In genomic region chr13:21050288-21051197, GRCh38 we compare ENCODE assay signal across 16 cellular contexts. TPM values are rescaled to one million over a fixed set of nuclear protein-coding genes. Genes with fewer than 3 reads are reported as not detected.
DNase-seq lines count a peak whose midpoint lies in the region; ATAC-seq and TF ChIP-seq lines count a peak whose summit lies in the region.
"Had no signal": no experiment of that assay in that cellular context is flagged by ENCODE, and none has a peak within 500 bp of the region (broad histone marks: within the 10 kb centered on the region; RNA-seq: fewer than 3 reads in every experiment).

No MANE protein-coding gene starts in this region.

- no peak overlapping the region for H3K4me2 ChIP-seq in mammary epithelial cell (ENCODE audit: insufficient read depth, low read depth, low read length)

- POLR2A ChIA-PET in naive thymus-derived CD4-positive, alpha-beta T cell (lab: Charles Lee) = no interaction called here

- no peak overlapping the region for H2AFZ ChIP-seq in mammary epithelial cell (ENCODE audit: low read depth, low read length)

- DNase-seq in Calu3 (no peak), T-helper 17 cell (no peak), foreskin fibroblast (no peak), NCI-H2196 treated with DMSO at 0.1 percent for 48 hours (lab: John Stamatoyannopoulos, UW; ENCODE audit: unreplicated experiment) (no peak), GM10266 (ENCODE audit: extremely low spot score) (no peak), mammary epithelial cell (no peak)
- DNase-seq in naive thymus-derived CD4-positive, alpha-beta T cell = no peak
- DNase-seq: activated CD4-positive, alpha-beta T cell treated with anti-CD3 and anti-CD28 coated beads, Interleukin-2, amount 50 U/mL, for 1 hour; CD4-positive, alpha-beta memory T cell; left lung; NCI-H226; SHP77 treated with DMSO at 0.1 percent for 48 hours; T1000 had no signal

- intact Hi-C loops in Calu3 (cut with micrococcal nuclease; ENCODE audit: unreplicated experiment) (no loop called here), mammary epithelial cell (cut with micrococcal nuclease) (no loop called here)
- intact Hi-C loops in naive thymus-derived CD4-positive, alpha-beta T cell (cut with micrococcal nuclease) = no loop called here

- CTCF ChIA-PET in Calu3 (lab: Charles Lee) (no interaction called here), mammary epithelial cell (lab: Charles Lee; ENCODE audit: low non-redundant PET) (no interaction called here)
- CTCF ChIA-PET in naive thymus-derived CD4-positive, alpha-beta T cell (lab: Charles Lee) = no interaction called here

- H4K20me1 ChIP-seq in mammary epithelial cell (ENCODE audit: insufficient read depth, low read length) = no peaks in the 10 kb centered on the region

- WGBS in mammary epithelial cell (ENCODE audit: low coverage, missing lambda C conversion rate) = 98% methylated on average over 16 of the region's 16 CpGs

- H3K27ac ChIP-seq in naive thymus-derived CD4-positive, alpha-beta T cell (ENCODE audit: low read depth, low read length) = no peak overlapping the region
- H3K27ac ChIP-seq in mammary epithelial cell (ENCODE audit: insufficient read depth, low read depth, low read length) = no peak overlapping the region
- H3K27ac ChIP-seq: left lung had no signal

- dilution Hi-C loops in mammary epithelial cell (cut with HindIII; ENCODE audit: low sequenced_read_pairs) = no loop called here

- no peak overlapping the region for H3K4me3 ChIP-seq in naive thymus-derived CD4-positive, alpha-beta T cell (ENCODE audit: low read length)
- no peak overlapping the region for H3K4me3 ChIP-seq in foreskin fibroblast (ENCODE audit: low read depth in 1 of 2, low read length in 2 of 2)
- H3K4me3 ChIP-seq in mammary epithelial cell (replicated peaks in 1 of 3; ENCODE audit: insufficient read depth in 1 of 3, low read depth in 2 of 3, low read length in 3 of 3) = no peak overlapping the region
- H3K4me3 ChIP-seq: left lung had no signal

- H3K27me3 ChIP-seq in naive thymus-derived CD4-positive, alpha-beta T cell (ENCODE audit: control insufficient read depth in 2 of 2, insufficient read depth in 2 of 2, low read length in 2 of 2) = no peaks in the 10 kb centered on the region
- no peaks in the 10 kb centered on the region for H3K27me3 ChIP-seq in mammary epithelial cell (ENCODE audit: insufficient read depth, low read length)
- H3K27me3 ChIP-seq: left lung had no signal

- TF ChIP-seq CTCF in Calu3 (IDR thresholded peaks at IDR 0.05; ENCODE audit: unreplicated experiment) (no peak), foreskin fibroblast (IDR thresholded peaks at IDR 0.05; ENCODE audit: low read depth, low read length) (no peak), GM10266 (IDR thresholded peaks at IDR 0.05; ENCODE audit: control insufficient read depth, insufficient read depth, low read depth, missing control alignments) (no peak), mammary epithelial cell (conservative IDR thresholded peaks at IDR 0.05 in 1 of 2, IDR thresholded peaks at IDR 0.05 in 1 of 2; ENCODE audit: extremely low read depth in 1 of 2, insufficient read depth in 1 of 2, low read depth in 1 of 2, low read length in 2 of 2) (no peak)

- H3K4me1 ChIP-seq in naive thymus-derived CD4-positive, alpha-beta T cell (ENCODE audit: control insufficient read depth in 2 of 2, insufficient read depth in 2 of 2, low read length in 2 of 2) = no peaks in the 10 kb centered on the region
- peaks cover 7% of the 10 kb centered on the region for H3K4me1 ChIP-seq in mammary epithelial cell (ENCODE audit: insufficient read depth, low read length)

- H3K27me3 Mint-ChIP-seq in Calu3 (ENCODE audit: unreplicated experiment) = no peaks in the 10 kb centered on the region
- peaks cover 6% of the 10 kb centered on the region for H3K27me3 Mint-ChIP-seq in T-helper 17 cell
- peaks cover 0 to 14% (median 0%) of the 10 kb centered on the region in 5 donors for H3K27me3 Mint-ChIP-seq in naive thymus-derived CD4-positive, alpha-beta T cell
- H3K27me3 Mint-ChIP-seq: brain had no signal

- in situ Hi-C loops in mammary epithelial cell (cut with MboI; ENCODE audit: low sequenced_read_pairs in 2 of 2) = no loop called here

- H3K36me3 Mint-ChIP-seq in Calu3 (ENCODE audit: insufficient read depth, unreplicated experiment) = peaks cover 4% of the 10 kb centered on the region
- H3K36me3 Mint-ChIP-seq in T-helper 17 cell (ENCODE audit: low read depth) = peaks cover 2% of the 10 kb centered on the region
- H3K36me3 Mint-ChIP-seq in naive thymus-derived CD4-positive, alpha-beta T cell = no peaks in the 10 kb centered on the region
- H3K36me3 Mint-ChIP-seq: CD4-positive, alpha-beta memory T cell had no signal

- H3K9ac ChIP-seq in mammary epithelial cell (ENCODE audit: insufficient read depth, low read length) = no peak overlapping the region

- H3K9me3 ChIP-seq in T-helper 17 cell (ENCODE audit: control insufficient read depth, low read length, poor library complexity, severe bottlenecking) (no peaks in the 10 kb centered on the region), mammary epithelial cell (replicated peaks; ENCODE audit: insufficient read depth, low read length) (no peaks in the 10 kb centered on the region)
- H3K9me3 ChIP-seq in naive thymus-derived CD4-positive, alpha-beta T cell (ENCODE audit: control insufficient read depth in 2 of 3, low read length in 3 of 3) = no peaks in the 10 kb centered on the region
- H3K9me3 ChIP-seq: left lung had no signal

- H3K4me3 Mint-ChIP-seq in Calu3 (ENCODE audit: low read depth, unreplicated experiment) (no peak overlapping the region), T-helper 17 cell (peak overlapping the region; percentile 39)
- H3K4me3 Mint-ChIP-seq in naive thymus-derived CD4-positive, alpha-beta T cell = no peak overlapping the region
- H3K4me3 Mint-ChIP-seq: brain; CD4-positive, alpha-beta memory T cell had no signal

- no peaks in the 10 kb centered on the region for H3K9me3 Mint-ChIP-seq in Calu3 (ENCODE audit: low read depth, unreplicated experiment)
- H3K9me3 Mint-ChIP-seq in naive thymus-derived CD4-positive, alpha-beta T cell = no peaks in the 10 kb centered on the region
- H3K9me3 Mint-ChIP-seq: activated T-helper 2 cell treated with anti-CD3 and anti-CD28 coated beads, Interferon-gamma antibody, Interleukin-2, Interleukin-4, amounts not matched to agents 10 μg/mL and 5 μg/mL and 100 μg/mL, durations not matched to agents 14 hours and 24 hours and 36 hours; CD4-positive, alpha-beta memory T cell had no signal

- H3K4me1 Mint-ChIP-seq in Calu3 (ENCODE audit: low read depth, unreplicated experiment) (peaks cover 34% of the 10 kb centered on the region), T-helper 17 cell (peaks cover 19% of the 10 kb centered on the region)
- H3K4me1 Mint-ChIP-seq in naive thymus-derived CD4-positive, alpha-beta T cell = peaks cover 0 to 20% (median 4%) of the 10 kb centered on the region in 7 donors

- BruUV-seq in Calu3 (replicated peaks; lab: Mats Ljungman, UMichigan) (no TSS peak), mammary epithelial cell (replicated peaks; lab: Mats Ljungman, UMichigan) (no TSS peak)

- peak; percentile 35 for ATAC-seq in GM18868 (IDR thresholded peaks at IDR 0.05; ENCODE audit: unreplicated experiment)
- no peak for ATAC-seq in T-helper 17 cell
- ATAC-seq in naive thymus-derived CD4-positive, alpha-beta T cell = peak; percentile 62
- ATAC-seq: left lung had no signal

- peaks cover 98% of the 10 kb centered on the region for H3K79me2 ChIP-seq in mammary epithelial cell (ENCODE audit: insufficient read depth, low read length)

- no peaks in the 10 kb centered on the region for H3K36me3 ChIP-seq in naive thymus-derived CD4-positive, alpha-beta T cell (ENCODE audit: control insufficient read depth in 2 of 3, insufficient read depth in 3 of 3, low read length in 3 of 3)
- H3K36me3 ChIP-seq in mammary epithelial cell (ENCODE audit: insufficient read depth, low read length) = no peaks in the 10 kb centered on the region
- H3K36me3 ChIP-seq: left lung had no signal

- H3K27ac Mint-ChIP-seq in Calu3 (ENCODE audit: unreplicated experiment) (peak overlapping the region; percentile 31), T-helper 17 cell (no peak overlapping the region)
- no peak overlapping the region for H3K27ac Mint-ChIP-seq in naive thymus-derived CD4-positive, alpha-beta T cell
- H3K27ac Mint-ChIP-seq: activated T-helper 2 cell treated with anti-CD3 and anti-CD28 coated beads, Interferon-gamma antibody, Interleukin-2, Interleukin-4, amounts not matched to agents 10 μg/mL and 5 μg/mL and 100 μg/mL, durations not matched to agents 14 hours and 24 hours and 36 hours; brain; CD4-positive, alpha-beta memory T cell had no signal

RNA-seq across cellular contexts. Expression of gene LATS2, which starts 10.8 kb away (rescaled TPM):
- total RNA-seq in Calu3 (2022) = 19.0 and 19.3 TPM in 2 replicates
- 1 to 10 TPM; 8.0 to 9.0 TPM for total RNA-seq in T-helper 17 cell
- total RNA-seq in naive thymus-derived CD4-positive, alpha-beta T cell = 10 to 100 TPM in 1 of 5 experiments, 1 to 10 TPM in 4; 1.3 to 11.9 (median 2.3) TPM
- polyA plus RNA-seq in naive thymus-derived CD4-positive, alpha-beta T cell = not detected
- 10 to 100 TPM; 18.0 to 19.8 TPM for total RNA-seq in mammary epithelial cell
- 8.8 TPM for polyA plus RNA-seq in mammary epithelial cell
- 10.9 TPM for polyA minus RNA-seq in mammary epithelial cell
